Comparison of ENCODE assay signal across 21 cellular contexts in genomic region chr12:20443792-20444191, GRCh38.
"Had no signal": no experiment of that assay in that cellular context is flagged by ENCODE, and none has a peak within 500 bp of the region (broad histone marks: within the 10 kb centered on the region; RNA-seq: fewer than 3 reads in every experiment).

No MANE protein-coding gene starts in this region.

- H3K27ac ChIP-seq: brain microvascular endothelial cell, neutrophil, parathyroid adenoma, upper lobe of right lung had no signal

- H3K4me1 Mint-ChIP-seq: activated CD4-positive, alpha-beta T cell treated with anti-CD3 and anti-CD28 coated beads, Interleukin-2, amount 10 ng/mL, durations not matched to agents 24 days and 14 days; central memory CD8-positive, alpha-beta T cell; memory B cell; naive thymus-derived CD8-positive, alpha-beta T cell; stimulated activated effector memory CD8-positive, alpha-beta T cell treated with anti-CD3 and anti-CD28 coated beads, Interleukin-12 subunit alpha, Interleukin-12 subunit beta, amount 100 ng/mL, for 72 hours had no signal

- ATAC-seq: activated CD8-positive, alpha-beta T cell treated with anti-CD3 and anti-CD28 coated beads, Interleukin-2, amount 10 ng/mL, durations not matched to agents 7 days and 5 days; gastroesophageal sphincter; naive thymus-derived CD8-positive, alpha-beta T cell; sciatic nerve; stimulated activated effector memory CD8-positive, alpha-beta T cell treated with anti-CD3 and anti-CD28 coated beads, Interleukin-12 subunit alpha, Interleukin-12 subunit beta, amount 100 ng/mL, for 72 hours; upper lobe of right lung had no signal

- H3K9me3 Mint-ChIP-seq: activated CD4-positive, alpha-beta T cell treated with anti-CD3 and anti-CD28 coated beads, Interleukin-2, amount 10 ng/mL, durations not matched to agents 24 days and 14 days; activated T-cell treated with anti-CD3 and anti-CD28 coated beads, Interleukin-2, amount 50 U/mL, for 24 hours; activated T-helper 2 cell treated with anti-CD3 and anti-CD28 coated beads, Interferon-gamma antibody, Interleukin-2, Interleukin-4, amounts not matched to agents 10 μg/mL and 5 μg/mL and 100 μg/mL, durations not matched to agents 14 hours and 24 hours and 36 hours; central memory CD8-positive, alpha-beta T cell; naive thymus-derived CD8-positive, alpha-beta T cell; stimulated activated effector memory CD8-positive, alpha-beta T cell treated with anti-CD3 and anti-CD28 coated beads, Interleukin-12 subunit alpha, Interleukin-12 subunit beta, amount 100 ng/mL, for 72 hours had no signal

- H3K4me3 Mint-ChIP-seq: activated CD4-positive, alpha-beta T cell treated with anti-CD3 and anti-CD28 coated beads, Interleukin-2, amount 10 ng/mL, durations not matched to agents 24 days and 14 days; activated CD8-positive, alpha-beta T cell treated with anti-CD3 and anti-CD28 coated beads, Interleukin-2, amount 10 ng/mL, durations not matched to agents 7 days and 5 days; activated T-cell treated with anti-CD3 and anti-CD28 coated beads, Interleukin-2, amount 50 U/mL, for 24 hours; central memory CD8-positive, alpha-beta T cell; memory B cell; naive thymus-derived CD8-positive, alpha-beta T cell; stimulated activated effector memory CD8-positive, alpha-beta T cell treated with anti-CD3 and anti-CD28 coated beads, Interleukin-12 subunit alpha, Interleukin-12 subunit beta, amount 100 ng/mL, for 72 hours had no signal

- H3K9me3 ChIP-seq: esophagus muscularis mucosa, gastroesophageal sphincter, neutrophil, stomach, upper lobe of right lung had no signal

- H3K36me3 Mint-ChIP-seq: memory B cell; naive thymus-derived CD8-positive, alpha-beta T cell; stimulated activated effector memory CD8-positive, alpha-beta T cell treated with anti-CD3 and anti-CD28 coated beads, Interleukin-12 subunit alpha, Interleukin-12 subunit beta, amount 100 ng/mL, for 72 hours had no signal

- DNase-seq: activated CD4-positive, alpha-beta T cell treated with anti-CD3 and anti-CD28 coated beads, Interleukin-2, amount 10 ng/mL, durations not matched to agents 24 days and 14 days; activated CD8-positive, alpha-beta T cell treated with anti-CD3 and anti-CD28 coated beads, Interleukin-2, amount 10 ng/mL, durations not matched to agents 7 days and 5 days; activated naive CD4-positive, alpha-beta T cell treated with Interleukin-2 at 50 U/mL for 16 hours; activated T-cell treated with anti-CD3 and anti-CD28 coated beads, Interleukin-2, amount 50 U/mL, for 24 hours; brain microvascular endothelial cell; cortex of kidney; naive thymus-derived CD8-positive, alpha-beta T cell; stimulated activated CD4-positive, alpha-beta T cell treated with anti-CD3 and anti-CD28 coated beads, Interleukin-4, amount 100 ng/mL, for 24 hours; stomach; T-helper 1 cell; T1000; upper lobe of right lung had no signal

- H3K27me3 Mint-ChIP-seq: activated CD4-positive, alpha-beta T cell treated with anti-CD3 and anti-CD28 coated beads, Interleukin-2, amount 10 ng/mL, durations not matched to agents 24 days and 14 days; activated T-cell treated with anti-CD3 and anti-CD28 coated beads, Interleukin-2, amount 50 U/mL, for 24 hours; central memory CD8-positive, alpha-beta T cell; memory B cell had no signal

- H3K27me3 ChIP-seq: brain microvascular endothelial cell, esophagus muscularis mucosa, gastroesophageal sphincter, neutrophil, stomach, upper lobe of right lung had no signal

- H3K27ac Mint-ChIP-seq: activated CD4-positive, alpha-beta T cell treated with anti-CD3 and anti-CD28 coated beads, Interleukin-2, amount 10 ng/mL, durations not matched to agents 24 days and 14 days; activated CD8-positive, alpha-beta T cell treated with anti-CD3 and anti-CD28 coated beads, Interleukin-2, amount 10 ng/mL, durations not matched to agents 7 days and 5 days; activated T-cell treated with anti-CD3 and anti-CD28 coated beads, Interleukin-2, amount 50 U/mL, for 24 hours; activated T-helper 2 cell treated with anti-CD3 and anti-CD28 coated beads, Interferon-gamma antibody, Interleukin-2, Interleukin-4, amounts not matched to agents 10 μg/mL and 5 μg/mL and 100 μg/mL, durations not matched to agents 14 hours and 24 hours and 36 hours; memory B cell; naive thymus-derived CD8-positive, alpha-beta T cell; stimulated activated effector memory CD8-positive, alpha-beta T cell treated with anti-CD3 and anti-CD28 coated beads, Interleukin-12 subunit alpha, Interleukin-12 subunit beta, amount 100 ng/mL, for 72 hours had no signal

- H3K36me3 ChIP-seq: brain microvascular endothelial cell, esophagus muscularis mucosa, gastroesophageal sphincter, neutrophil, stomach, upper lobe of right lung had no signal

- H3K4me3 ChIP-seq: esophagus muscularis mucosa, gastroesophageal sphincter, stomach, upper lobe of right lung had no signal

- H3K4me1 ChIP-seq: parathyroid adenoma, upper lobe of right lung had no signal
